Comparison of ENCODE assay signal across 19 cellular contexts in the genomic region with DNA sequence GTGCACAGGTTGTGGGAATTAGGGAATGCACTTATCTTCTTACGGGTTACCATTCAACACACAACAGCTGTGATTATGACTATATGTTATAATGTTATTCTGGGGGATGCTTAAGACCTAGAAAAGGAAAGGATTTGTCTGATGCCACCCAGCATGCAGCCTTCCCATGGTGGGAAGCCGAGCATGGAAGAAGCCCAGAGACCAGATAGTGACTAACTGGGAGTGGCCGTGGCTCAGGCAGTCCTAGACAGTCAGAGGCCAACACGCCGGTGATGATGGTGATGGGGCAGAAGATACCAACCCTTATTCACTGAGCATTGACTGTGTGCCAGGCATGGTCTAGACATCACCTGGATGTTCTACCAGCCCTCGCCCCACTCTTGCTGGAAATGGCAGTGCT.
"Had no signal": no experiment of that assay in that cellular context is flagged by ENCODE, and none has a peak within 500 bp of the region (broad histone marks: within the 10 kb centered on the region; RNA-seq: fewer than 3 reads in every experiment).

No MANE protein-coding gene starts in this region.

- H3K4me3 ChIP-seq: gastroesophageal sphincter, hepatocyte, left lung, mucosa of descending colon, right atrium auricular region, skin epidermis, suprapubic skin had no signal

- H3K27ac ChIP-seq: gastroesophageal sphincter, hepatocyte, left lung, right atrium auricular region, suprapubic skin, WERI-Rb-1 had no signal

- H3K27ac Mint-ChIP-seq: activated CD4-positive, alpha-beta memory T cell treated with anti-CD3 and anti-CD28 coated beads for 36 hours; activated CD4-positive, alpha-beta T cell treated with anti-CD3 and anti-CD28 coated beads for 36 hours; activated naive CD4-positive, alpha-beta T cell treated with anti-CD3 and anti-CD28 coated beads, Interleukin-2, amount 50 U/mL, for 24 hours; activated T-cell treated with anti-CD3 and anti-CD28 coated beads, Interleukin-2, amount 50 U/mL, for 24 hours had no signal

- H3K36me3 Mint-ChIP-seq: activated CD4-positive, alpha-beta memory T cell treated with anti-CD3 and anti-CD28 coated beads for 36 hours; activated naive CD4-positive, alpha-beta T cell treated with anti-CD3 and anti-CD28 coated beads, Interleukin-2, amount 50 U/mL, for 24 hours had no signal

- H3K4me3 Mint-ChIP-seq: activated CD4-positive, alpha-beta memory T cell treated with anti-CD3 and anti-CD28 coated beads for 36 hours; activated CD4-positive, alpha-beta T cell treated with anti-CD3 and anti-CD28 coated beads for 36 hours; activated naive CD4-positive, alpha-beta T cell treated with anti-CD3 and anti-CD28 coated beads, Interleukin-2, amount 50 U/mL, for 24 hours; activated T-cell treated with anti-CD3 and anti-CD28 coated beads, Interleukin-2, amount 50 U/mL, for 24 hours had no signal

- H3K9me3 Mint-ChIP-seq: activated CD4-positive, alpha-beta memory T cell treated with anti-CD3 and anti-CD28 coated beads for 36 hours; activated naive CD4-positive, alpha-beta T cell treated with anti-CD3 and anti-CD28 coated beads, Interleukin-2, amount 50 U/mL, for 24 hours; activated T-cell treated with anti-CD3 and anti-CD28 coated beads, Interleukin-2, amount 50 U/mL, for 24 hours; nephron had no signal

- H3K27me3 ChIP-seq: gastroesophageal sphincter, hepatocyte, left lung, right atrium auricular region, suprapubic skin had no signal

- ATAC-seq: activated CD4-positive, alpha-beta T cell treated with anti-CD3 and anti-CD28 coated beads for 36 hours; gastroesophageal sphincter; stimulated activated naive CD8-positive, alpha-beta T cell treated with anti-CD3 and anti-CD28 coated beads, Interleukin-15, Interleukin-2, amounts not matched to agents 100 U/mL and 50 U/mL, for 24 hours had no signal

- H3K9me3 ChIP-seq: gastroesophageal sphincter, left lung, mucosa of descending colon, right atrium auricular region, suprapubic skin had no signal

- H3K36me3 ChIP-seq: gastroesophageal sphincter, left lung, right atrium auricular region, suprapubic skin, WERI-Rb-1 had no signal

- DNase-seq: activated CD4-positive, alpha-beta memory T cell treated with anti-CD3 and anti-CD28 coated beads for 36 hours; activated effector memory CD4-positive, alpha-beta T cell treated with Interleukin-2 at 50 U/mL for 16 hours; activated T-cell treated with anti-CD3 and anti-CD28 coated beads, Interleukin-2, amount 50 U/mL, for 24 hours; left lung; mammary epithelial cell; mucosa of descending colon; stimulated activated CD4-positive, alpha-beta T cell treated with anti-CD3 and anti-CD28 coated beads, Interleukin-4, amount 100 ng/mL, for 4 hours; stimulated activated CD8-positive, alpha-beta memory T cell treated with anti-CD3 and anti-CD28 coated beads, Interleukin-4, amount 100 ng/mL, for 48 hours; stimulated activated naive CD8-positive, alpha-beta T cell treated with anti-CD3 and anti-CD28 coated beads, Interleukin-15, Interleukin-2, amounts not matched to agents 100 U/mL and 50 U/mL, for 24 hours; T-helper 1 cell; WERI-Rb-1 had no signal
